8 cellular contexts compared by ENCODE assay signal in genomic region chr11:118689852-118690552, GRCh38. TPM values are rescaled to one million over a fixed set of nuclear protein-coding genes. Genes with fewer than 3 reads are reported as not detected.
A peak's percentile ranks its signal among the peaks of the same experiment; 100 is the strongest.
DNase-seq lines count a peak whose midpoint lies in the region; ATAC-seq and TF ChIP-seq lines count a peak whose summit lies in the region.

No MANE protein-coding gene starts in this region.

- no peaks in the 10 kb centered on the region for H3K36me3 ChIP-seq in left lung

- peak; percentile 89 for TF ChIP-seq CTCF in AG09309 (IDR thresholded peaks at IDR 0.05; ENCODE audit: control insufficient read depth, insufficient read depth, low read depth, low read length, missing control alignments)
- peak; percentile 84 to 91 for TF ChIP-seq CTCF in left lung (IDR thresholded peaks at IDR 0.05)

- H3K4me3 Mint-ChIP-seq in activated CD4-positive, alpha-beta T cell treated with anti-CD3 and anti-CD28 coated beads, Interleukin-2, amount 10 ng/mL, durations not matched to agents 7 days and 5 days = peak overlapping the region; percentile 52

- ATAC-seq in GM19035 (IDR thresholded peaks at IDR 0.05; ENCODE audit: unreplicated experiment) (peak; percentile 75), HG03439 (IDR thresholded peaks at IDR 0.05; ENCODE audit: unreplicated experiment) (peak; percentile 66), left lung (peak; percentile 98)

- intact Hi-C loops in left lung (cut with DNase I) = loop anchor here in 1 of 2 donors (10.0 kb wide), 1 partner anchor 265 kb away; the partner anchor contains the start of gene UPK2

- H3K9me3 Mint-ChIP-seq in activated CD4-positive, alpha-beta T cell treated with anti-CD3 and anti-CD28 coated beads, Interleukin-2, amount 10 ng/mL, durations not matched to agents 7 days and 5 days = no peaks in the 10 kb centered on the region

- no peaks in the 10 kb centered on the region for H3K27me3 ChIP-seq in left lung

- peak overlapping the region; percentile 67 to 76 for H3K27ac ChIP-seq in left lung

- H3K9me3 ChIP-seq in left lung = no peaks in the 10 kb centered on the region

- H3K4me1 ChIP-seq in left lung = peaks cover 0 to 24% of the 10 kb centered on the region in 2 donors

- CTCF ChIA-PET in activated CD4-positive, alpha-beta T cell treated with anti-CD3 and anti-CD28 coated beads, Interleukin-2, amount 10 ng/mL, durations not matched to agents 7 days and 5 days (lab: Charles Lee) = interaction anchor here (0.5 to 2.5 kb wide), 40 partner anchors 9 to 314 kb away, joined by 3 to 19 read pairs (median 4); partner anchors contain the start of gene UPK2

- H3K4me1 Mint-ChIP-seq in activated CD4-positive, alpha-beta T cell treated with anti-CD3 and anti-CD28 coated beads, Interleukin-2, amount 10 ng/mL, durations not matched to agents 7 days and 5 days = peaks cover 50% of the 10 kb centered on the region

- peak overlapping the region; percentile 77 for H3K27ac Mint-ChIP-seq in activated CD4-positive, alpha-beta T cell treated with anti-CD3 and anti-CD28 coated beads, Interleukin-2, amount 10 ng/mL, durations not matched to agents 7 days and 5 days

- no peaks in the 10 kb centered on the region for H3K36me3 Mint-ChIP-seq in activated CD4-positive, alpha-beta T cell treated with anti-CD3 and anti-CD28 coated beads, Interleukin-2, amount 10 ng/mL, durations not matched to agents 7 days and 5 days (ENCODE audit: low read depth)

- POLR2A ChIA-PET in activated CD4-positive, alpha-beta T cell treated with anti-CD3 and anti-CD28 coated beads, Interleukin-2, amount 10 ng/mL, durations not matched to agents 7 days and 5 days (lab: Charles Lee) = interaction anchor here (0.6 kb wide), 2 partner anchors 70 to 237 kb away, joined by 3 read pairs; no protein-coding TSS in a partner anchor

- H3K27me3 Mint-ChIP-seq in activated CD4-positive, alpha-beta T cell treated with anti-CD3 and anti-CD28 coated beads, Interleukin-2, amount 10 ng/mL, durations not matched to agents 7 days and 5 days = peaks cover 5% of the 10 kb centered on the region

- DNase-seq in AG09309 (ENCODE audit: low read depth) (peak; percentile 74), NCI-H510A treated with DMSO at 0.1 percent for 48 hours (lab: John Stamatoyannopoulos, UW) (peak; percentile 97), cortex of kidney (lab: John Stamatoyannopoulos, UW) (peak; percentile 92), left lung (peak; percentile 96 to 97)
- DNase-seq in activated CD4-positive, alpha-beta T cell treated with anti-CD3 and anti-CD28 coated beads, Interleukin-2, amount 10 ng/mL, durations not matched to agents 7 days and 5 days = peak; percentile 86
- peak; percentile 87 for DNase-seq in stimulated activated CD4-positive, alpha-beta T cell treated with anti-CD3 and anti-CD28 coated beads, Interleukin-1b, Interleukin-23, amount 100 ng/mL, for 48 hours

- H3K4me3 ChIP-seq in AG09309 (ENCODE audit: control insufficient read depth, low read depth, low read length) = peak overlapping the region; percentile 28
- H3K4me3 ChIP-seq in left lung = peak overlapping the region; percentile 16 to 37

RNA-seq across cellular contexts. Expression of gene TREH, which starts 10.6 kb away (rescaled TPM):
- total RNA-seq in activated CD4-positive, alpha-beta T cell treated with anti-CD3 and anti-CD28 coated beads, Interleukin-2, amount 10 ng/mL, durations not matched to agents 7 days and 5 days = not detected
- total RNA-seq in left lung = not detected

Comparison
In these comparisons a context has a peak if more than half of its experiments do, and no peak if none do; other contexts are left out.
1. Peak in every context shown above with its lines: DNase-seq, ATAC-seq, H3K4me3 ChIP-seq and H3K27ac ChIP-seq.